ENCODE assay signal across 8 cellular contexts in the genomic region with DNA sequence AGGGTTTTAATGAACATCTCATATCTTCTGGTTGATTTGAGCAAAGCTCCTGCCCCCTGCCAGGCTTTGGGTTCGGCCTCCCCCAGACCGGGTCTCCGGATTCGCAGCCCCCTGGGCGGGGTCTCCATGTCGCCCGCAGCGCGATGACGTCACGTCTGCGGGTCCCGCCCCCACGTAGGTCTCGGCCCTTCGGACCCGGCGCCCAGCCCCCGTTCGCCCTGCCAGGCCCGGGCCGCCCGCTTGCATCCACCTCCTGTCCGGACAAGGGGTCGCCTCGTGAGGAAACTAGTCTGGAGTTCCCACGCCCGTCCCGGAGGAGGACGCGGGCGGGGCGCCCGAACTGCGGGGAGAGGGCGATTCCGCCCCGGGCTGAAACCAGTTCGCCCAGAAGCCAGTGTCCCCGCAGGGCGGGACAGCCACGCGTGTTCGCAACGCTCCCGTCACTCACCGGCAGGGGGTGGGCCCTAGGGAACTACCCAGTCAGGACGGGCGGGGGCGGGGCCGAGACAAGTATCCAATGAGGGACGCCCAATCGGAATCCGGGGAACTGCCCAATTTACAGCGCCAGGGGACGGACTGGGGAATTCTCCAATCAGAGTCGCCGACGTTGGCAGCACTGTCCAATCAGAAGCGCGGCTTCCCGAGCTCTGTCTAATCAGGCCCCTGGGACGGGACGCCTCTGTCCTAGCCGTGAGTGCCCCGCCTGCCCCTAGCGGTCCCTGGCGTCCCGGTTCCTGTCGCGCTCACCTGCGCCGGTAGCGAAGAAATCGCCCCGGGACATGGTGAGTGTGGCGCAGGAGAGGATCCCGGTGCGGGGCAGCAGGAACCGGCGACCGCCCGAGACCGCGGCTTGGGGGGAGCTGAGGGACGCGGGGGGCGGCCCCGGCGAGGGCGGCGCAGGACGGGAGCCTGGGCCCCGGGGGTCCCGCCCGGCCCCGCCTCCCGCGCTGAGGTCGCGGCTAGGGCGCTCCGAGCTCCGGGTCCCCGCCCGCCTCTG. TPM values are rescaled to one million over a fixed set of nuclear protein-coding genes. Genes with fewer than 3 reads are reported as not detected.
DNase-seq lines count a peak whose midpoint lies in the region; ATAC-seq and TF ChIP-seq lines count a peak whose summit lies in the region.

TSS of gene ZNF555 (plus strand) at position 682 of the 997 bp plus-strand sequence. CDS start at position 780, 98 bp downstream.

- peak within 1 kb of the TSS; percentile 83 for H3K27ac ChIP-seq in angular gyrus (ENCODE audit: low read depth, low read length)

- H3K27ac Mint-ChIP-seq in T-helper 17 cell (peak within 1 kb of the TSS; percentile 84), progenitor cell of endocrine pancreas (peak within 1 kb of the TSS; percentile 97)

- ATAC-seq in HG02763 (IDR thresholded peaks at IDR 0.05; ENCODE audit: unreplicated experiment) (peak; percentile 89), T-helper 17 cell (peak; percentile 98), left ventricle myocardium superior (peak; percentile 98)

- H3K27me3 Mint-ChIP-seq in T-helper 17 cell, result no peaks in the 10 kb centered on the region
- no peaks in the 10 kb centered on the region for H3K27me3 Mint-ChIP-seq in progenitor cell of endocrine pancreas

- peaks cover 22% of the 10 kb centered on the region for H3K9me3 Mint-ChIP-seq in progenitor cell of endocrine pancreas (ENCODE audit: low read depth)

- H3K4me3 ChIP-seq in GM12875 (ENCODE audit: low read depth, low read length), result peak within 1 kb of the TSS; percentile 87

- H3K4me3 Mint-ChIP-seq in T-helper 17 cell, result peak within 1 kb of the TSS; percentile 94
- H3K4me3 Mint-ChIP-seq in progenitor cell of endocrine pancreas (ENCODE audit: low read depth), result peak within 1 kb of the TSS; percentile 86

- DNase-seq in NCI-H1417 treated with DMSO at 0.1 percent for 48 hours (lab: John Stamatoyannopoulos, UW) (peak; percentile 16), T-helper 17 cell (peak; percentile 94 to 97 (median 97)), left ventricle myocardium superior (peak; percentile 100), progenitor cell of endocrine pancreas (ENCODE audit: low spot score, unreplicated experiment) (peak; percentile 98), ureter (ENCODE audit: low spot score) (peak; percentile 100)

- H3K4me1 Mint-ChIP-seq in T-helper 17 cell (peaks cover 9% of the 10 kb centered on the region), progenitor cell of endocrine pancreas (ENCODE audit: low read depth) (peaks cover 5% of the 10 kb centered on the region)

- H3K36me3 Mint-ChIP-seq in T-helper 17 cell (ENCODE audit: low read depth) (no peaks in the 10 kb centered on the region), progenitor cell of endocrine pancreas (ENCODE audit: insufficient read depth) (peaks cover 47% of the 10 kb centered on the region)

- peak; percentile 65 for TF ChIP-seq CTCF in GM12875 (IDR thresholded peaks at IDR 0.05; ENCODE audit: borderline replicate concordance, insufficient read depth, low read depth, low read length)
- peak; percentile 61 for TF ChIP-seq CTCF in progenitor cell of endocrine pancreas (IDR thresholded peaks at IDR 0.05; ENCODE audit: unreplicated experiment)

- peaks cover 4% of the 10 kb centered on the region for H3K9me3 ChIP-seq in T-helper 17 cell (ENCODE audit: control insufficient read depth, low read length, poor library complexity, severe bottlenecking)

- intact Hi-C loops in left ventricle myocardium superior (cut with micrococcal nuclease), result no loop called here

RNA-seq across cellular contexts. Expression of gene ZNF555, which starts in this region (rescaled TPM):
- 1 to 10 TPM; 3.0 to 3.4 TPM for total RNA-seq in T-helper 17 cell
- total RNA-seq in left ventricle myocardium superior, result 9.6 TPM
- total RNA-seq in progenitor cell of endocrine pancreas, result 13.3 and 13.7 TPM in 2 replicates
- total RNA-seq in ureter, result 7.8 TPM

Comparison
In these comparisons a context has a peak if more than half of its experiments do, and no peak if none do; other contexts are left out.
1. Peak in every context shown above with its lines: DNase-seq, ATAC-seq, H3K4me3 ChIP-seq and H3K27ac ChIP-seq.
2. DNase-seq: peak in every context shown above with its lines; median percentile 100 in left ventricle myocardium superior; 100 in ureter; 98 in progenitor cell of endocrine pancreas; 97 in T-helper 17 cell; 16 in NCI-H1417 treated with DMSO at 0.1 percent for 48 hours.